21 cellular contexts compared by ENCODE assay signal in genomic region chr21:44349416-44349846, GRCh38. TPM values are rescaled to one million over a fixed set of nuclear protein-coding genes. Genes with fewer than 3 reads are reported as not detected.
"Had no signal": no experiment of that assay in that cellular context is flagged by ENCODE, and none has a peak within 500 bp of the region (broad histone marks: within the 10 kb centered on the region; RNA-seq: fewer than 3 reads in every experiment).

No MANE protein-coding gene starts in this region.

- DNase-seq: activated CD4-positive, CD25-positive, alpha-beta regulatory T cell treated with anti-CD3 and anti-CD28 coated beads, Interleukin-2, amount 50 U/mL, for 72 hours; activated CD8-positive, alpha-beta memory T cell treated with anti-CD3 and anti-CD28 coated beads for 24 hours; activated CD8-positive, alpha-beta memory T cell treated with anti-CD3 and anti-CD28 coated beads, Interleukin-2, amount 50 U/mL, for 48 hours; activated effector memory CD4-positive, alpha-beta T cell treated with anti-CD3 and anti-CD28 coated beads, Interleukin-2, amount 50 U/mL, for 16 hours; activated T-cell treated with anti-CD3 and anti-CD28 coated beads, Interleukin-2, amount 50 U/mL, for 72 hours; cortex of kidney; effector CD8-positive, alpha-beta T cell; naive B cell; stimulated activated CD4-positive, alpha-beta T cell treated with anti-CD3 and anti-CD28 coated beads, Interleukin-4, amount 100 ng/mL, for 1 hour; testis had no signal

- H3K36me3 ChIP-seq: cardiac muscle cell, gastroesophageal sphincter, heart left ventricle, upper lobe of left lung had no signal

- H3K4me2 ChIP-seq: smooth muscle cell had no signal

- H3K9ac ChIP-seq: parathyroid adenoma had no signal

- H3K27ac ChIP-seq: cardiac muscle cell, gastroesophageal sphincter, heart left ventricle, parathyroid adenoma, testis, upper lobe of left lung had no signal

- H3K79me2 ChIP-seq: parathyroid adenoma had no signal

- H3K4me3 Mint-ChIP-seq: activated naive CD4-positive, alpha-beta T cell treated with anti-CD3 and anti-CD28 coated beads, Interleukin-2, amount 50 U/mL, for 24 hours; memory B cell had no signal

- H3K9me3 Mint-ChIP-seq: activated naive CD4-positive, alpha-beta T cell treated with anti-CD3 and anti-CD28 coated beads, Interleukin-2, amount 50 U/mL, for 24 hours; activated T-cell treated with anti-CD3 and anti-CD28 coated beads, Interleukin-2, amount 50 U/mL, for 72 hours; memory B cell; naive B cell had no signal

- H3K27me3 ChIP-seq: cardiac muscle cell, testis had no signal

- ATAC-seq: activated T-cell treated with anti-CD3 and anti-CD28 coated beads, Interleukin-2, amount 50 U/mL, for 72 hours; esophagus mucosa; gastroesophageal sphincter; heart left ventricle; sciatic nerve had no signal

- H3K9me3 ChIP-seq: gastroesophageal sphincter, heart left ventricle, mucosa of descending colon, testis, upper lobe of left lung had no signal

- H3K27ac Mint-ChIP-seq: activated T-cell treated with anti-CD3 and anti-CD28 coated beads, Interleukin-2, amount 50 U/mL, for 72 hours; memory B cell; naive B cell had no signal

- H3K4me1 ChIP-seq: parathyroid adenoma, testis had no signal

- H3K36me3 Mint-ChIP-seq: activated naive CD4-positive, alpha-beta T cell treated with anti-CD3 and anti-CD28 coated beads, Interleukin-2, amount 50 U/mL, for 24 hours; memory B cell; naive B cell had no signal

- H3K4me3 ChIP-seq: cardiac muscle cell, mucosa of descending colon, smooth muscle cell had no signal

RNA-seq across cellular contexts. Expression of gene TRPM2, which starts 4.0 kb away (rescaled TPM):
- total RNA-seq: cardiac muscle cell had no signal
- polyA plus RNA-seq: cardiac muscle cell, smooth muscle cell had no signal
